ENCODE assay signal across 8 cellular contexts in the genomic region with DNA sequence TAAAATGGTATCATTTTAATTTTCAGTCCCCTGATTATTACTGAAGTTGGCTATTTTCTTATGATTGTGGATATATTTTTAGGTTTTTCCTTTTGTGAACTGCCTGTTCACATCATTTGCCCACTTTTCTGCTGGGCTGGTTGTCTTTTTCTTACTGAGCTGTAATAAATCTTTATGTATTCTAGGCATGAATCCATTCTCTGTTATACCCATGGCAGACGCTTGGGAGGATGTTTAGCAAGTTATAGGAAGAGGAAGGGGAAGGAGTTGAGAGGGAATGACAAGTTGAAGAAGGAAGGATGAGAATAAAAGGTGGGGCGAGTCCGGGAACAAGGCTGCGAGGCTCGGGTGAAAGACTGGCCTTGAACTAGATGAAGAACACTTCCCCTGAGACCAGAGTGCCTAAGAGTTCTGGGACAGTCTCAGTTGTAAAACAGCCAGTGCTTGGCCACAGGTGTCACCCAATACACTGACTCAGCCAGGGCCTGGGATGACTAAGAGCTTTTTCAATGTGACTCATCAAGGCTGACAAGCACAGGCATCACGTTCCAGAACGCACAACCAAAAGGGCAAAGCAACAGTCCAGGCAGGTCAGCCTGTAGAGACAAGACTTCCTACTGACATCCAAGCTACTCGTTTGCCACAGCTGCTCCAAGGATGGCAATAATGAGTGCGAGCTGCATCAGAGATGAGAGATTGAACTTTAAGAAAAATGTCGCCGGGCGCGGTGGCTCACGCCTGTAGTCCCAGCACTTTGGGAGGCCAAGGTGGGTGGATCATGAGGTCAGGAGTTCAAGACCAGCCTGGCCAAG. TPM values are rescaled to one million over a fixed set of nuclear protein-coding genes. Genes with fewer than 3 reads are reported as not detected.
DNase-seq lines count a peak whose midpoint lies in the region; ATAC-seq and TF ChIP-seq lines count a peak whose summit lies in the region.

No MANE protein-coding gene starts in this region.

- TF ChIP-seq POLR2A in body of pancreas (IDR thresholded peaks at IDR 0.05): no peak

- DNase-seq in RPMI7951 (ENCODE audit: low read depth) (peak; percentile 98), body of pancreas (peak; percentile 63 to 76 (median 69)), nephron progenitor cell (no peak), NCI-H524 (lab: John Stamatoyannopoulos, UW) (no peak)
- no peak for DNase-seq in CD8-positive, alpha-beta T cell

- H3K9me3 Mint-ChIP-seq in nephron progenitor cell: peaks cover 4% of the 10 kb centered on the region
- no peaks in the 10 kb centered on the region for H3K9me3 Mint-ChIP-seq in CD8-positive, alpha-beta T cell

- H3K36me3 Mint-ChIP-seq in nephron progenitor cell (ENCODE audit: low read depth): peaks cover 5% of the 10 kb centered on the region
- H3K36me3 Mint-ChIP-seq in CD8-positive, alpha-beta T cell: no peaks in the 10 kb centered on the region

- WGBS in body of pancreas, 2 donors: 72 to 80% methylated on average over 11 to 14 of the region's 14 CpGs

- TF ChIP-seq CTCF in body of pancreas (IDR thresholded peaks at IDR 0.05) (no peak), nephron progenitor cell (IDR thresholded peaks at IDR 0.05) (no peak)
- no peak for TF ChIP-seq CTCF in CD8-positive, alpha-beta T cell (IDR thresholded peaks at IDR 0.05)

- H3K27me3 Mint-ChIP-seq in nephron progenitor cell (ENCODE audit: low read depth, poor library complexity): peaks cover 4% of the 10 kb centered on the region
- H3K27me3 Mint-ChIP-seq in CD8-positive, alpha-beta T cell (ENCODE audit: low read depth): no peaks in the 10 kb centered on the region

- CTCF ChIA-PET in CD8-positive, alpha-beta T cell (lab: Charles Lee): interaction anchor here (0.6 kb wide), 2 partner anchors 83 to 529 kb away, joined by 3 read pairs; no protein-coding TSS in a partner anchor

- H3K4me1 ChIP-seq in ACC112 (ENCODE audit: control insufficient read depth, insufficient read depth, low read length, unreplicated experiment) (peaks cover 33% of the 10 kb centered on the region), body of pancreas (peaks cover 3% of the 10 kb centered on the region)
- H3K4me1 ChIP-seq in CD8-positive, alpha-beta T cell (ENCODE audit: insufficient read depth, low read length): no peaks in the 10 kb centered on the region

- H2AFZ ChIP-seq in ACC112 (ENCODE audit: low read length, unreplicated experiment): no peak overlapping the region

- POLR2A ChIA-PET in CD8-positive, alpha-beta T cell (lab: Charles Lee): no interaction called here

- no peaks in the 10 kb centered on the region for H3K36me3 ChIP-seq in ACC112 (ENCODE audit: insufficient read depth, low read length)
- H3K36me3 ChIP-seq in body of pancreas (replicated peaks in 1 of 2; ENCODE audit: insufficient read depth in 1 of 2, low read depth in 2 of 2): no peaks in the 10 kb centered on the region
- no peaks in the 10 kb centered on the region for H3K36me3 ChIP-seq in CD8-positive, alpha-beta T cell (ENCODE audit: insufficient read depth, low read length)

- no peaks in the 10 kb centered on the region for H3K79me2 ChIP-seq in ACC112 (ENCODE audit: control insufficient read depth, insufficient read depth, low read length, unreplicated experiment)

- H3K27ac ChIP-seq in ACC112 (ENCODE audit: low read depth, low read length): peak overlapping the region; percentile 91
- no peak overlapping the region for H3K27ac ChIP-seq in body of pancreas
- H3K27ac ChIP-seq in CD8-positive, alpha-beta T cell (ENCODE audit: low read depth, low read length): no peak overlapping the region

- ATAC-seq in GM18867 (IDR thresholded peaks at IDR 0.05; ENCODE audit: unreplicated experiment): peak; percentile 96
- peak; percentile 70 for ATAC-seq in HG03097 (IDR thresholded peaks at IDR 0.05; ENCODE audit: low FRiP score, unreplicated experiment)
- peak; percentile 89 for ATAC-seq in body of pancreas
- ATAC-seq in CD8-positive, alpha-beta T cell: no peak

- intact Hi-C loops in body of pancreas (cut with DNase I): no loop called here
- intact Hi-C loops in CD8-positive, alpha-beta T cell (cut with DNase I, micrococcal nuclease): no loop called here

- H3K4me1 Mint-ChIP-seq in nephron progenitor cell: peaks cover 64% of the 10 kb centered on the region
- H3K4me1 Mint-ChIP-seq in CD8-positive, alpha-beta T cell (ENCODE audit: low read depth): no peaks in the 10 kb centered on the region

- H3K27me3 ChIP-seq in ACC112 (ENCODE audit: insufficient read depth, low read length) (no peaks in the 10 kb centered on the region), body of pancreas (no peaks in the 10 kb centered on the region)
- H3K27me3 ChIP-seq in CD8-positive, alpha-beta T cell (ENCODE audit: insufficient read depth, low read length): no peaks in the 10 kb centered on the region

- H3K4me3 Mint-ChIP-seq in nephron progenitor cell: peak overlapping the region; percentile 2
- H3K4me3 Mint-ChIP-seq in CD8-positive, alpha-beta T cell: no peak overlapping the region

- H3K9me3 ChIP-seq in body of pancreas: no peaks in the 10 kb centered on the region
- no peaks in the 10 kb centered on the region for H3K9me3 ChIP-seq in CD8-positive, alpha-beta T cell (ENCODE audit: low read length)

- H3K27ac Mint-ChIP-seq in nephron progenitor cell: peak overlapping the region; percentile 93
- H3K27ac Mint-ChIP-seq in CD8-positive, alpha-beta T cell: no peak overlapping the region

- 0 out of 2 replicates have a peak overlapping the region, but pooled peaks have one; percentile 23 for H3K4me3 ChIP-seq in ACC112 (ENCODE audit: low read depth, low read length)
- no peak overlapping the region for H3K4me3 ChIP-seq in body of pancreas
- no peak overlapping the region for H3K4me3 ChIP-seq in CD8-positive, alpha-beta T cell (ENCODE audit: low read depth, low read length)

RNA-seq across cellular contexts. Expression of a gene that starts 35.2 kb away (rescaled TPM):
- 10.6 and 19.7 TPM in 2 replicates for total RNA-seq in RPMI7951 (2014; rRNA removed; shearing (Covaris generic))
- 1 to 10 TPM; 2.3 to 3.0 TPM for total RNA-seq in body of pancreas
- total RNA-seq in CD8-positive, alpha-beta T cell: 1 to 10 TPM; 1.7 to 2.3 TPM

RNA-seq across cellular contexts. Expression of a gene that starts 48.8 kb away (rescaled TPM):
- total RNA-seq in RPMI7951 (2014; rRNA removed; shearing (Covaris generic)): 23.2 and 26.1 TPM in 2 replicates
- 10 to 100 TPM; 14.3 to 18.8 TPM for total RNA-seq in body of pancreas
- 10 to 100 TPM; 68.9 to 72.2 TPM for total RNA-seq in CD8-positive, alpha-beta T cell

Comparison
In these comparisons a context has a peak if more than half of its experiments do, and no peak if none do; other contexts are left out.
1. DNase-seq: peak in RPMI7951 (single experiment) and body of pancreas (4 of 4); none in nephron progenitor cell (single experiment), NCI-H524 (0 of 2) and CD8-positive, alpha-beta T cell (0 of 7).